ENCODE assay signal across 11 cellular contexts in the genomic region with DNA sequence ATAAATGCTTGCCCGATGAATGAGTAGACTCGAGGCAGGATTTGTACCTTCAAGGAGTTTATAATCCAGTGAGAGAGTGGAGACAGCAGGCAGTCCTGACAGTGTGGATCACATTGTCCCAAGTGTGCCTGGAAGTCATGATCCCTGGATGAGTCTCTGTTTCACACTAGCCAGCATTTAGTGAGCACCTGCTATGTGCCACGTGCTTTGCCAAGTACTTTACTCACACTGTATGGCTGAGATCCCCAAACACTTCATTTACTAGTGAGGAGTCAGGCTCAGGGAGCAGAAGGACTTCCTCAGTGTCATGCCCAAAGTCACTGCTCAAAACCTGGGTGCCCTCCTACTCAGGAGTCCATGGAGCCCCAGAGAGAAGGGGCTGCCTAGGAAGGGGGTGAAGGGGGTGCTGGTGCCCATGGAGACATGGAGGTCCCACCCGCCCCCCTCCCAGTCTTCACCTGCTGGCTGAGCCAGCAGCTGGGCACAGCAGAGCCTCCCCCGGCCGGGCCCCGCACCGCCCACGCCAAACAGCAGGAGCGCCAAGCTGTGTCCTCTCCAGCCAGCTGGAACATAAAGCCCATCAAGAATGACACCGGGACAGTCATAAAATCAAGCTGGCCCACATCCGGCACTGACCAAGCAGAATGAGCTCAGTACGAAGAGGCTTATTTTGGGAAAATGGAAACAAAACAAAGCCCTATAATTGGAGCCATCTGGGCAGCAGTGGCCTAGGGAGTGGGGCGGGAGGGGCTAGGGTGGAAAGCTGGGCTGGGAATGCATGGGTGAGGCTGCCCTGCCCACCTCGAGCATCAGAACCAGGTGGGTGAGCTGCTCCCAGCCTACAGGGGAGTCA. TPM values are rescaled to one million over a fixed set of nuclear protein-coding genes. Genes with fewer than 3 reads are reported as not detected.
DNase-seq lines count a peak whose midpoint lies in the region; ATAC-seq and TF ChIP-seq lines count a peak whose summit lies in the region.
"Had no signal": no experiment of that assay in that cellular context is flagged by ENCODE, and none has a peak within 500 bp of the region (broad histone marks: within the 10 kb centered on the region; RNA-seq: fewer than 3 reads in every experiment).

No MANE protein-coding gene starts in this region.

- H3K27ac ChIP-seq in skin epidermis (peak overlapping the region in 13 of 21 experiments; percentile 8 to 79 (median 67)), caudate nucleus (ENCODE audit: low read depth, low read length) (no peak overlapping the region)

- H3K27me3 Mint-ChIP-seq in WTC11 (ENCODE audit: low read depth), result no peaks in the 10 kb centered on the region

- no peak overlapping the region for H3K27ac Mint-ChIP-seq in WTC11
- H3K27ac Mint-ChIP-seq: activated CD8-positive, alpha-beta memory T cell treated with anti-CD3 and anti-CD28 coated beads, Interleukin-2, amount 10 ng/mL, durations not matched to agents 7 days and 5 days; activated naive CD8-positive, alpha-beta T cell treated with anti-CD3 and anti-CD28 coated beads, Interleukin-2, amount 10 ng/mL, durations not matched to agents 7 days and 5 days had no signal

- POLR2A ChIA-PET in WTC11 (lab: Charles Lee), result no interaction called here

- H3K4me3 Mint-ChIP-seq in WTC11, result no peak overlapping the region
- H3K4me3 Mint-ChIP-seq: activated CD8-positive, alpha-beta memory T cell treated with anti-CD3 and anti-CD28 coated beads, Interleukin-2, amount 10 ng/mL, durations not matched to agents 7 days and 5 days; activated naive CD8-positive, alpha-beta T cell treated with anti-CD3 and anti-CD28 coated beads, Interleukin-2, amount 10 ng/mL, durations not matched to agents 7 days and 5 days; CD8-positive, alpha-beta memory T cell had no signal

- peak; percentile 79 for DNase-seq in EH (ENCODE audit: low read depth)
- peak; percentile 87 to 88 for DNase-seq in NCI-H524 (lab: John Stamatoyannopoulos, UW)
- DNase-seq in fibroblast of the conjunctiva (ENCODE audit: low read depth), result peak; percentile 6
- DNase-seq in WTC11 (ENCODE audit: low spot score), result no peak
- DNase-seq in glomerular visceral epithelial cell (ENCODE audit: extremely low spot score), result no peak
- DNase-seq in NCI-H526 (lab: John Stamatoyannopoulos, UW), result no peak
- no peak for DNase-seq in caudate nucleus (lab: John Stamatoyannopoulos, UW)
- DNase-seq: activated CD8-positive, alpha-beta memory T cell treated with anti-CD3 and anti-CD28 coated beads, Interleukin-2, amount 10 ng/mL, durations not matched to agents 7 days and 5 days; activated naive CD8-positive, alpha-beta T cell treated with anti-CD3 and anti-CD28 coated beads, Interleukin-2, amount 10 ng/mL, durations not matched to agents 7 days and 5 days; CD8-positive, alpha-beta memory T cell had no signal

- peaks cover 3% of the 10 kb centered on the region; the same call in 1 of the 2 replicates for H3K36me3 Mint-ChIP-seq in WTC11
- H3K36me3 Mint-ChIP-seq: activated CD8-positive, alpha-beta memory T cell treated with anti-CD3 and anti-CD28 coated beads, Interleukin-2, amount 10 ng/mL, durations not matched to agents 7 days and 5 days; activated naive CD8-positive, alpha-beta T cell treated with anti-CD3 and anti-CD28 coated beads, Interleukin-2, amount 10 ng/mL, durations not matched to agents 7 days and 5 days; CD8-positive, alpha-beta memory T cell had no signal

- peaks cover 16% of the 10 kb centered on the region for H3K4me1 Mint-ChIP-seq in WTC11
- H3K4me1 Mint-ChIP-seq: activated CD8-positive, alpha-beta memory T cell treated with anti-CD3 and anti-CD28 coated beads, Interleukin-2, amount 10 ng/mL, durations not matched to agents 7 days and 5 days; CD8-positive, alpha-beta memory T cell had no signal

- CTCF ChIA-PET in WTC11 (lab: Charles Lee), result interaction anchor here (0.5 to 3.7 kb wide), 5 partner anchors 8 to 105 kb away, joined by 3 to 18 read pairs (median 3); no protein-coding TSS in a partner anchor

- H3K4me3 ChIP-seq in skin epidermis, result no peak overlapping the region

- H3K9me3 Mint-ChIP-seq in WTC11, result peaks cover 4% of the 10 kb centered on the region; the same call in 1 of the 2 replicates
- H3K9me3 Mint-ChIP-seq: activated naive CD8-positive, alpha-beta T cell treated with anti-CD3 and anti-CD28 coated beads, Interleukin-2, amount 10 ng/mL, durations not matched to agents 7 days and 5 days; CD8-positive, alpha-beta memory T cell had no signal

- no peak for ATAC-seq in WTC11
- ATAC-seq: activated CD8-positive, alpha-beta memory T cell treated with anti-CD3 and anti-CD28 coated beads, Interleukin-2, amount 10 ng/mL, durations not matched to agents 7 days and 5 days had no signal

- no peak for TF ChIP-seq CTCF in WTC11 (IDR thresholded peaks at IDR 0.05)

TF ChIP-seq in WTC11, 78 proteins besides CTCF, POLR2A, EP300 and RAD21 (continues in another document):
- no peak for TF ChIP-seq ZNF396 (CRISPR knock-in tag; IDR thresholded peaks at IDR 0.05; ENCODE audit: borderline replicate concordance)
- no peak for TF ChIP-seq FOXP1 (CRISPR knock-in tag; IDR thresholded peaks at IDR 0.05; ENCODE audit: borderline replicate concordance)
- no peak for TF ChIP-seq TEAD4 (CRISPR knock-in tag; IDR thresholded peaks at IDR 0.05)
- no peak for TF ChIP-seq ZBTB21 (CRISPR knock-in tag; IDR thresholded peaks at IDR 0.05; ENCODE audit: borderline replicate concordance)
- no peak for TF ChIP-seq CBFB (CRISPR knock-in tag; IDR thresholded peaks at IDR 0.05; ENCODE audit: low read depth)
- TF ChIP-seq, protein P1, sequence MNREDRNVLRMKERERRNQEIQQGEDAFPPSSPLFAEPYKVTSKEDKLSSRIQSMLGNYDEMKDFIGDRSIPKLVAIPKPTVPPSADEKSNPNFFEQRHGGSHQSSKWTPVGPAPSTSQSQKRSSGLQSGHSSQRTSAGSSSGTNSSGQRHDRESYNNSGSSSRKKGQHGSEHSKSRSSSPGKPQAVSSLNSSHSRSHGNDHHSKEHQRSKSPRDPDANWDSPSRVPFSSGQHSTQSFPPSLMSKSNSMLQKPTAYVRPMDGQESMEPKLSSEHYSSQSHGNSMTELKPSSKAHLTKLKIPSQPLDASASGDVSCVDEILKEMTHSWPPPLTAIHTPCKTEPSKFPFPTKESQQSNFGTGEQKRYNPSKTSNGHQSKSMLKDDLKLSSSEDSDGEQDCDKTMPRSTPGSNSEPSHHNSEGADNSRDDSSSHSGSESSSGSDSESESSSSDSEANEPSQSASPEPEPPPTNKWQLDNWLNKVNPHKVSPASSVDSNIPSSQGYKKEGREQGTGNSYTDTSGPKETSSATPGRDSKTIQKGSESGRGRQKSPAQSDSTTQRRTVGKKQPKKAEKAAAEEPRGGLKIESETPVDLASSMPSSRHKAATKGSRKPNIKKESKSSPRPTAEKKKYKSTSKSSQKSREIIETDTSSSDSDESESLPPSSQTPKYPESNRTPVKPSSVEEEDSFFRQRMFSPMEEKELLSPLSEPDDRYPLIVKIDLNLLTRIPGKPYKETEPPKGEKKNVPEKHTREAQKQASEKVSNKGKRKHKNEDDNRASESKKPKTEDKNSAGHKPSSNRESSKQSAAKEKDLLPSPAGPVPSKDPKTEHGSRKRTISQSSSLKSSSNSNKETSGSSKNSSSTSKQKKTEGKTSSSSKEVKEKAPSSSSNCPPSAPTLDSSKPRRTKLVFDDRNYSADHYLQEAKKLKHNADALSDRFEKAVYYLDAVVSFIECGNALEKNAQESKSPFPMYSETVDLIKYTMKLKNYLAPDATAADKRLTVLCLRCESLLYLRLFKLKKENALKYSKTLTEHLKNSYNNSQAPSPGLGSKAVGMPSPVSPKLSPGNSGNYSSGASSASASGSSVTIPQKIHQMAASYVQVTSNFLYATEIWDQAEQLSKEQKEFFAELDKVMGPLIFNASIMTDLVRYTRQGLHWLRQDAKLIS (CRISPR knock-in tag; IDR thresholded peaks at IDR 0.05; ENCODE audit: borderline replicate concordance), result no peak
- no peak for TF ChIP-seq ZNF121 (CRISPR knock-in tag; IDR thresholded peaks at IDR 0.05)
- TF ChIP-seq, protein P2, sequence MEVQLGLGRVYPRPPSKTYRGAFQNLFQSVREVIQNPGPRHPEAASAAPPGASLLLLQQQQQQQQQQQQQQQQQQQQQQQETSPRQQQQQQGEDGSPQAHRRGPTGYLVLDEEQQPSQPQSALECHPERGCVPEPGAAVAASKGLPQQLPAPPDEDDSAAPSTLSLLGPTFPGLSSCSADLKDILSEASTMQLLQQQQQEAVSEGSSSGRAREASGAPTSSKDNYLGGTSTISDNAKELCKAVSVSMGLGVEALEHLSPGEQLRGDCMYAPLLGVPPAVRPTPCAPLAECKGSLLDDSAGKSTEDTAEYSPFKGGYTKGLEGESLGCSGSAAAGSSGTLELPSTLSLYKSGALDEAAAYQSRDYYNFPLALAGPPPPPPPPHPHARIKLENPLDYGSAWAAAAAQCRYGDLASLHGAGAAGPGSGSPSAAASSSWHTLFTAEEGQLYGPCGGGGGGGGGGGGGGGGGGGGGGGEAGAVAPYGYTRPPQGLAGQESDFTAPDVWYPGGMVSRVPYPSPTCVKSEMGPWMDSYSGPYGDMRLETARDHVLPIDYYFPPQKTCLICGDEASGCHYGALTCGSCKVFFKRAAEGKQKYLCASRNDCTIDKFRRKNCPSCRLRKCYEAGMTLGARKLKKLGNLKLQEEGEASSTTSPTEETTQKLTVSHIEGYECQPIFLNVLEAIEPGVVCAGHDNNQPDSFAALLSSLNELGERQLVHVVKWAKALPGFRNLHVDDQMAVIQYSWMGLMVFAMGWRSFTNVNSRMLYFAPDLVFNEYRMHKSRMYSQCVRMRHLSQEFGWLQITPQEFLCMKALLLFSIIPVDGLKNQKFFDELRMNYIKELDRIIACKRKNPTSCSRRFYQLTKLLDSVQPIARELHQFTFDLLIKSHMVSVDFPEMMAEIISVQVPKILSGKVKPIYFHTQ (CRISPR knock-in tag; IDR thresholded peaks at IDR 0.05), result no peak
- TF ChIP-seq, protein P3, sequence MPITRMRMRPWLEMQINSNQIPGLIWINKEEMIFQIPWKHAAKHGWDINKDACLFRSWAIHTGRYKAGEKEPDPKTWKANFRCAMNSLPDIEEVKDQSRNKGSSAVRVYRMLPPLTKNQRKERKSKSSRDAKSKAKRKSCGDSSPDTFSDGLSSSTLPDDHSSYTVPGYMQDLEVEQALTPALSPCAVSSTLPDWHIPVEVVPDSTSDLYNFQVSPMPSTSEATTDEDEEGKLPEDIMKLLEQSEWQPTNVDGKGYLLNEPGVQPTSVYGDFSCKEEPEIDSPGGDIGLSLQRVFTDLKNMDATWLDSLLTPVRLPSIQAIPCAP (CRISPR knock-in tag; IDR thresholded peaks at IDR 0.05), result no peak
- TF ChIP-seq TP53 (CRISPR knock-in tag; IDR thresholded peaks at IDR 0.05), result no peak
- TF ChIP-seq, protein P4, sequence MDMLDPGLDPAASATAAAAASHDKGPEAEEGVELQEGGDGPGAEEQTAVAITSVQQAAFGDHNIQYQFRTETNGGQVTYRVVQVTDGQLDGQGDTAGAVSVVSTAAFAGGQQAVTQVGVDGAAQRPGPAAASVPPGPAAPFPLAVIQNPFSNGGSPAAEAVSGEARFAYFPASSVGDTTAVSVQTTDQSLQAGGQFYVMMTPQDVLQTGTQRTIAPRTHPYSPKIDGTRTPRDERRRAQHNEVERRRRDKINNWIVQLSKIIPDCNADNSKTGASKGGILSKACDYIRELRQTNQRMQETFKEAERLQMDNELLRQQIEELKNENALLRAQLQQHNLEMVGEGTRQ (CRISPR knock-in tag; IDR thresholded peaks at IDR 0.05), result no peak
- TF ChIP-seq ZNF219 (CRISPR knock-in tag; IDR thresholded peaks at IDR 0.05; ENCODE audit: borderline replicate concordance), result no peak

RNA-seq across cellular contexts. Expression of a gene that starts 10.6 kb away (rescaled TPM):
- total RNA-seq in WTC11 (2021), result 35.9 to 50.9 TPM (median 36.0 TPM) in 3 replicates

Comparison
In these comparisons a context has a peak if more than half of its experiments do, and no peak if none do; other contexts are left out.
1. DNase-seq: peak in EH (single experiment), NCI-H524 (2 of 2) and fibroblast of the conjunctiva (single experiment); none in WTC11 (single experiment), glomerular visceral epithelial cell (single experiment), NCI-H526 (0 of 2) and caudate nucleus (0 of 61).